ENCODE assay signal across 31 cellular contexts in genomic region chrX:63281465-63281864, GRCh38.
"Had no signal": no experiment of that assay in that cellular context is flagged by ENCODE, and none has a peak within 500 bp of the region (broad histone marks: within the 10 kb centered on the region; RNA-seq: fewer than 3 reads in every experiment).

No MANE protein-coding gene starts in this region.

- H3K4me3 ChIP-seq: adrenal gland, body of pancreas, colonic mucosa, esophagus squamous epithelium, gastroesophageal sphincter, heart right ventricle had no signal

- H3K4me1 ChIP-seq: adrenal gland, body of pancreas, colonic mucosa, esophagus squamous epithelium, gastroesophageal sphincter had no signal

- DNase-seq: activated B cell treated with CpG ODN at 0.5 μM for 24 hours; activated CD4-positive, alpha-beta T cell treated with anti-CD3 and anti-CD28 coated beads for 48 hours; activated CD4-positive, alpha-beta T cell treated with anti-CD3 and anti-CD28 coated beads, Interleukin-2, amount 50 U/mL, for 1 hour; activated CD4-positive, alpha-beta T cell treated with anti-CD3 and anti-CD28 coated beads, Interleukin-2, amount 50 U/mL, for 48 hours; activated CD8-positive, alpha-beta memory T cell treated with anti-CD3 and anti-CD28 coated beads, Interleukin-2, amount 10 ng/mL, durations not matched to agents 7 days and 5 days; activated CD8-positive, alpha-beta memory T cell treated with anti-CD3 and anti-CD28 coated beads, Interleukin-2, amount 50 U/mL, for 4 hours; activated CD8-positive, alpha-beta T cell treated with anti-CD3 and anti-CD28 coated beads, Interleukin-2, amount 10 ng/mL, durations not matched to agents 7 days and 5 days; activated effector memory CD4-positive, alpha-beta T cell treated with anti-CD3 and anti-CD28 coated beads, Interleukin-2, amount 50 U/mL, for 16 hours; activated naive CD4-positive, alpha-beta T cell treated with anti-CD3 and anti-CD28 coated beads for 36 hours; activated naive CD8-positive, alpha-beta T cell treated with anti-CD3 and anti-CD28 coated beads for 36 hours; activated naive CD8-positive, alpha-beta T cell treated with anti-CD3 and anti-CD28 coated beads, Interleukin-2, amount 50 U/mL, for 24 hours; activated T-cell treated with anti-CD3 and anti-CD28 coated beads, Interleukin-2, amount 50 U/mL, for 1 hour; activated T-cell treated with anti-CD3 and anti-CD28 coated beads, Interleukin-2, amount 50 U/mL, for 48 hours; amygdala; aorta; body of pancreas; caudate nucleus; cerebellar nuclear complex; colonic mucosa; effector CD4-positive, alpha-beta T cell; effector memory CD8-positive, alpha-beta T cell; esophagus squamous epithelium; foreskin melanocyte; heart right ventricle; T-helper 2 cell; WERI-Rb-1 had no signal

- H3K27ac ChIP-seq: adrenal gland, body of pancreas, colonic mucosa, epithelial cell of prostate, esophagus squamous epithelium, gastroesophageal sphincter, WERI-Rb-1 had no signal

- FAIRE-seq: TTC549 had no signal

- ATAC-seq: activated CD4-positive, CD25-positive, alpha-beta regulatory T cell treated with anti-CD3 and anti-CD28 coated beads, Interleukin-2, amount 50 U/mL, for 24 hours; activated CD8-positive, alpha-beta memory T cell treated with anti-CD3 and anti-CD28 coated beads, Interleukin-2, amount 10 ng/mL, durations not matched to agents 7 days and 5 days; activated CD8-positive, alpha-beta T cell treated with anti-CD3 and anti-CD28 coated beads, Interleukin-2, amount 10 ng/mL, durations not matched to agents 7 days and 5 days; activated naive CD8-positive, alpha-beta T cell treated with anti-CD3 and anti-CD28 coated beads, Interleukin-2, amount 50 U/mL, for 24 hours; body of pancreas; effector memory CD8-positive, alpha-beta T cell; gastroesophageal sphincter had no signal

- H3K9me3 ChIP-seq: adrenal gland, body of pancreas, colonic mucosa, esophagus squamous epithelium, gastroesophageal sphincter had no signal

- H3K27me3 ChIP-seq: adrenal gland, body of pancreas, colonic mucosa, esophagus squamous epithelium, gastroesophageal sphincter, heart right ventricle had no signal

- H3K36me3 ChIP-seq: adrenal gland, colonic mucosa, esophagus squamous epithelium, gastroesophageal sphincter, heart right ventricle, WERI-Rb-1 had no signal
